Comparison of ENCODE assay signal across 19 cellular contexts in genomic region chr3:184954251-184954650, GRCh38.
DNase-seq lines count a peak whose midpoint lies in the region; ATAC-seq, FAIRE-seq and TF ChIP-seq lines count a peak whose summit lies in the region.
"Had no signal": no experiment of that assay in that cellular context is flagged by ENCODE, and none has a peak within 500 bp of the region (broad histone marks: within the 10 kb centered on the region; RNA-seq: fewer than 3 reads in every experiment).

No MANE protein-coding gene starts in this region.

- H3K36me3 ChIP-seq in bronchial epithelial cell (ENCODE audit: control insufficient read depth, insufficient read depth, low read length) (no peaks in the 10 kb centered on the region), left ventricle myocardium inferior (peaks cover 26% of the 10 kb centered on the region), mesendoderm (ENCODE audit: control insufficient read depth, insufficient read depth, low read length) (no peaks in the 10 kb centered on the region), upper lobe of left lung (peaks cover 0 to 17% (median 6%) of the 10 kb centered on the region in 4 donors)

- H2BK120ac ChIP-seq in H9 (ENCODE audit: low read depth, low read length, poor library complexity, severe bottlenecking) (no peak overlapping the region), mesendoderm (ENCODE audit: low read depth, low read length) (no peak overlapping the region)

- intact Hi-C loops in left ventricle myocardium inferior (cut with micrococcal nuclease): no loop called here

- H3K4me1 Mint-ChIP-seq in H9 (peaks cover 28% of the 10 kb centered on the region in 2 experiments), T-cell (peaks cover 0 to 8% (median 0%) of the 10 kb centered on the region in 3 donors)
- H3K4me1 Mint-ChIP-seq: B cell had no signal

- POLR2A ChIA-PET in T-cell (lab: Charles Lee): no interaction called here

- H3K9me3 ChIP-seq in H9 (ENCODE audit: control insufficient read depth, low read depth, low read length): no peaks in the 10 kb centered on the region
- H3K9me3 ChIP-seq in left ventricle myocardium inferior (replicated peaks): no peaks in the 10 kb centered on the region
- no peaks in the 10 kb centered on the region for H3K9me3 ChIP-seq in upper lobe of left lung

- H3K9ac ChIP-seq in H9 (ENCODE audit: extremely low read depth, insufficient read length, low read length) (no peak overlapping the region), mesendoderm (ENCODE audit: low read length) (no peak overlapping the region)

- no peak for ATAC-seq in HG02870 (IDR thresholded peaks at IDR 0.05; ENCODE audit: unreplicated experiment)
- ATAC-seq in T-cell (replicated peaks in 1 of 4): no peak
- no peak for ATAC-seq in upper lobe of left lung (ENCODE audit: low FRiP score in 2 of 2)

- H3K4me1 ChIP-seq in H9 (ENCODE audit: insufficient read depth, low read length) (peaks cover 2% of the 10 kb centered on the region; the same call in 1 of the 2 replicates), left ventricle myocardium inferior (peaks cover 25% of the 10 kb centered on the region), mesendoderm (ENCODE audit: control insufficient read depth, low read depth, low read length) (no peaks in the 10 kb centered on the region), upper lobe of left lung (no peaks in the 10 kb centered on the region)

- H3K27me3 ChIP-seq in H9 (ENCODE audit: insufficient read depth, low read length) (no peaks in the 10 kb centered on the region; the same call in 1 of the 2 replicates), bronchial epithelial cell (ENCODE audit: control insufficient read depth, insufficient read depth, low read length) (no peaks in the 10 kb centered on the region), left ventricle myocardium inferior (ENCODE audit: low read depth) (no peaks in the 10 kb centered on the region), mesendoderm (ENCODE audit: insufficient read depth, low read length, poor library complexity) (no peaks in the 10 kb centered on the region), upper lobe of left lung (no peaks in the 10 kb centered on the region)

- FAIRE-seq in bronchial epithelial cell (lab: Jason Lieb, UNC): peak; percentile 70
- FAIRE-seq: A204.1, G401.6, GM12891 had no signal

- H2BK5ac ChIP-seq in H9 (ENCODE audit: insufficient read length, low read length): no peak overlapping the region
- no peak overlapping the region for H2BK5ac ChIP-seq in mesendoderm (ENCODE audit: low read length)

- WGBS in H9 (ENCODE audit: extremely low coverage, insufficient read length, low lambda C conversion rate): no CpG with 5 or more reads among the region's 3 CpGs
- WGBS in mesendoderm (ENCODE audit: extremely low coverage, insufficient coverage, low lambda C conversion rate): no CpG with 5 or more reads among the region's 3 CpGs
- 94 to 96% methylated on average over 3 of the region's 3 CpGs for WGBS in upper lobe of left lung, 2 donors

- no peaks in the 10 kb centered on the region for H3K27me3 Mint-ChIP-seq in H9 (ENCODE audit: low read depth)
- H3K27me3 Mint-ChIP-seq in T-cell: no peaks in the 10 kb centered on the region
- H3K27me3 Mint-ChIP-seq: B cell; CD4-positive, alpha-beta memory T cell had no signal

- H3K4me3 ChIP-seq in bronchial epithelial cell (ENCODE audit: low read depth, low read length): no peak overlapping the region
- H3K4me3 ChIP-seq in left ventricle myocardium inferior: no peak overlapping the region
- no peak overlapping the region for H3K4me3 ChIP-seq in mesendoderm (ENCODE audit: low read length)
- H3K4me3 ChIP-seq in upper lobe of left lung: no peak overlapping the region

- H3K56ac ChIP-seq in H9 (ENCODE audit: insufficient read length, low read depth, low read length) (no peak overlapping the region), mesendoderm (ENCODE audit: low read length) (no peak overlapping the region)

- TF ChIP-seq POLR2A in upper lobe of left lung (IDR thresholded peaks at IDR 0.05): no peak

- H2BK15ac ChIP-seq in H9 (ENCODE audit: low read depth, low read length): no peak overlapping the region
- no peak overlapping the region for H2BK15ac ChIP-seq in mesendoderm (replicated peaks; ENCODE audit: low read depth)

- no peak overlapping the region for H2BK20ac ChIP-seq in H9 (ENCODE audit: low read depth, low read length, poor library complexity, severe bottlenecking)

- TF ChIP-seq CTCF in H9 (conservative IDR thresholded peaks at IDR 0.05): no peak
- no peak for TF ChIP-seq CTCF in bronchial epithelial cell (IDR thresholded peaks at IDR 0.05; ENCODE audit: insufficient read depth, low read length, severe bottlenecking)
- no peak for TF ChIP-seq CTCF in left ventricle myocardium inferior (IDR thresholded peaks at IDR 0.05; ENCODE audit: borderline replicate concordance)
- TF ChIP-seq CTCF in upper lobe of left lung (IDR thresholded peaks at IDR 0.05): no peak

- CTCF ChIA-PET in T-cell (lab: Charles Lee): no interaction called here

- H3K4me3 Mint-ChIP-seq in H9 (no peak overlapping the region), T-cell (no peak overlapping the region)
- H3K4me3 Mint-ChIP-seq: B cell; CD4-positive, alpha-beta memory T cell; HFFc6 had no signal

- no peak overlapping the region for H3K14ac ChIP-seq in H9 (ENCODE audit: insufficient read depth, low read length)

- H3K4ac ChIP-seq in H9 (ENCODE audit: low read depth, low read length) (no peak overlapping the region), mesendoderm (ENCODE audit: low read depth, low read length) (no peak overlapping the region)

- H3K79me1 ChIP-seq in H9 (ENCODE audit: insufficient read depth, low read depth, low read length, poor library complexity, severe bottlenecking) (no peaks in the 10 kb centered on the region), mesendoderm (ENCODE audit: low read length) (no peaks in the 10 kb centered on the region)

- no peaks in the 10 kb centered on the region for H3K23me2 ChIP-seq in H9 (ENCODE audit: insufficient read length, low read depth, low read length, poor library complexity, severe bottlenecking)

- peak overlapping the region in 2 of 3 experiments; percentile 49 to 70; a peak in 3 of 7 replicates for H3K27ac Mint-ChIP-seq in H9
- no peak overlapping the region for H3K27ac Mint-ChIP-seq in T-cell
- H3K27ac Mint-ChIP-seq: B cell; CD4-positive, alpha-beta memory T cell; HFFc6 had no signal

- H3K9me3 Mint-ChIP-seq in H9 (no peaks in the 10 kb centered on the region), T-cell (no peaks in the 10 kb centered on the region)
- H3K9me3 Mint-ChIP-seq: CD4-positive, alpha-beta memory T cell; HFFc6 had no signal

- no peak for TF ChIP-seq EP300 in upper lobe of left lung (IDR thresholded peaks at IDR 0.05)

- H3K27ac ChIP-seq in H9 (ENCODE audit: insufficient read length, low read depth, low read length) (no peak overlapping the region), left ventricle myocardium inferior (replicated peaks) (peak overlapping the region; percentile 20), mesendoderm (ENCODE audit: low read depth, low read length) (no peak overlapping the region), upper lobe of left lung (no peak overlapping the region)

- peaks cover 5 to 21% (median 14%) of the 10 kb centered on the region in 3 experiments for H3K36me3 Mint-ChIP-seq in H9 (ENCODE audit: insufficient read depth in 1 of 3, low read depth in 3 of 3)
- peaks cover 67% of the 10 kb centered on the region for H3K36me3 Mint-ChIP-seq in T-cell

- no peak overlapping the region for H2BK12ac ChIP-seq in H9 (ENCODE audit: insufficient read length, low read depth, low read length)

- H4K8ac ChIP-seq in H9 (replicated peaks; ENCODE audit: insufficient read length, low read depth, low read length) (no peak overlapping the region), mesendoderm (ENCODE audit: low read depth, low read length) (no peak overlapping the region)

- H3K4me2 ChIP-seq in H9 (ENCODE audit: insufficient read depth, insufficient read length, low read length) (no peak overlapping the region), mesendoderm (ENCODE audit: low read length) (no peak overlapping the region)

- no peak overlapping the region for H3K18ac ChIP-seq in H9 (ENCODE audit: insufficient read length, low read depth, low read length)
- no peak overlapping the region for H3K18ac ChIP-seq in mesendoderm (ENCODE audit: low read length)

- no peak overlapping the region for H4K5ac ChIP-seq in H9 (ENCODE audit: insufficient read length, low read depth, low read length)
- H4K5ac ChIP-seq in mesendoderm (ENCODE audit: low read length): no peak overlapping the region

- DNase-seq in H9 (no peak), bronchial epithelial cell (ENCODE audit: low read depth) (no peak), left ventricle myocardium inferior (peak; percentile 29), mesendoderm (peak; percentile 3), T-cell (no peak), upper lobe of left lung (no peak)
- DNase-seq: C1 segment of cervical spinal cord; CD4-positive, alpha-beta memory T cell; DMS153; EL; GOT3; HCEC 1CT; HFFc6; IMR-90 had no signal

- H3K23ac ChIP-seq in H9 (ENCODE audit: insufficient read length, low read depth, low read length) (no peak overlapping the region), mesendoderm (ENCODE audit: low read length) (no peak overlapping the region)

- no peak overlapping the region for H3T11ph ChIP-seq in H9 (ENCODE audit: low read length)

- H4K91ac ChIP-seq in H9 (ENCODE audit: insufficient read length, low read depth, low read length): no peak overlapping the region

- H3K79me2 ChIP-seq in H9 (ENCODE audit: insufficient read depth, low read length) (no peaks in the 10 kb centered on the region), mesendoderm (ENCODE audit: control insufficient read depth, insufficient read depth, low read length) (no peaks in the 10 kb centered on the region)

- H2AFZ ChIP-seq in H9 (ENCODE audit: low read length): no peak overlapping the region

- H4K20me1 ChIP-seq in H9 (ENCODE audit: control insufficient read depth, insufficient read depth, insufficient read length): no peaks in the 10 kb centered on the region

- H2AK5ac ChIP-seq in H9 (ENCODE audit: insufficient read length, low read length): no peak overlapping the region
- no peak overlapping the region for H2AK5ac ChIP-seq in mesendoderm (ENCODE audit: low read length)

Comparison
In these comparisons a context has a peak if more than half of its experiments do, and no peak if none do; other contexts are left out.
1. DNase-seq: peak in left ventricle myocardium inferior (single experiment) and mesendoderm (single experiment); none in H9 (single experiment), bronchial epithelial cell (single experiment), T-cell (0 of 34) and upper lobe of left lung (0 of 2).
2. H3K27ac Mint-ChIP-seq: peak in H9 (2 of 3); none in T-cell (0 of 2).